In the genomic region with DNA sequence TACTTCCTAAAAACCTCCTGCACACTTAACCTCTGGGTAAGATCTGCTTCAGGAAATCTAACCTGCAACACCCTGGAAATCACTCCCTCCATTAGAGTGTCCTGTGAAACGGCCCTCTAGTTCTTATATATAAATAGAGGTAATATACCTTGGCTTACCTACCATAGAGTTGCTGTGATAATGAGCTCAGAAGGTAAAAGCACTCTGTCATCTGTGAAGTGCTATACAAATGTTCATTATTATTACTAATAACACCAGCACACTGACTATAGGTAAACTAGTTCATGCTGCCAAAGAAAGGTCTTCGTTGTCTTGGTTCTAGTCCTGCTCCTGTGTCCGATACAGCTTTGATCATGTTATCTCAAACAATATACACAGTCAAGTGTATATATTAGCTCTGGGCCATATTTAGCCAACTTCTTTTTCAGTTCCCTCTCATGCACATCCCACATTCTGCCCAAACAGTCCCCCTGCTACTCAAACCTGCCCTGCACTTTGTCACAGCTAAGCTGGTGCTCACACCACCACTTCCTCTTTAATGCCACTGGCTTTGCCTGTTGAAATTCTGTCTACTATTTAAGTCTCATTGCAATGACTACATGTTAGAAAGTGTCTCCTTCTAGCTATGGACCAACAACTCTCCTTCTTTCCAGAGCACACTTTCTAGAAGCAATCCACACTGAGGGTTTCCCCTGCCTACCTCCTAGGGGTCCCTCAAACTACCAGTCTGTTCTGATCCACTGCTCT, we compare ENCODE assay signal across 8 cellular contexts. TPM values are rescaled to one million over a fixed set of nuclear protein-coding genes. Genes with fewer than 3 reads are reported as not detected.
DNase-seq lines count a peak whose midpoint lies in the region; ATAC-seq, FAIRE-seq and TF ChIP-seq lines count a peak whose summit lies in the region.

No MANE protein-coding gene starts in this region.

- peak overlapping the region; percentile 69 for H3K27ac Mint-ChIP-seq in activated B cell treated with CpG ODN at 0.5 μM for 24 hours

- peaks cover 5% of the 10 kb centered on the region for H3K27me3 Mint-ChIP-seq in activated B cell treated with CpG ODN at 0.5 μM for 24 hours

- BruUV-seq in HepG2 (replicated peaks; lab: Mats Ljungman, UMichigan), result no TSS peak

- H3K79me2 ChIP-seq in HepG2 (ENCODE audit: insufficient read depth, low read length), result peaks cover 2% of the 10 kb centered on the region

- TF ChIP-seq CTCF in activated B cell treated with CpG ODN at 0.5 μM for 24 hours (IDR thresholded peaks at IDR 0.05) (no peak), HepG2 (CRISPR knock-in tag; IDR thresholded peaks at IDR 0.05) (no peak), suprapubic skin (IDR thresholded peaks at IDR 0.05) (no peak)

- WGBS in HepG2 (ENCODE audit: low lambda C conversion rate), result 86% methylated on average over 3 of the region's 3 CpGs
- 85% methylated on average over 3 of the region's 3 CpGs for WGBS in suprapubic skin

- H3K27me3 ChIP-seq in HepG2 (ENCODE audit: control insufficient read depth in 1 of 2, insufficient read depth in 2 of 2, low read length in 2 of 2) (no peaks in the 10 kb centered on the region), suprapubic skin (peaks cover 5% of the 10 kb centered on the region)

- no peak overlapping the region for H3K4me3 ChIP-seq in HepG2 (replicated peaks in 1 of 3; ENCODE audit: insufficient read depth in 1 of 3, low read depth in 2 of 3, low read length in 3 of 3)
- H3K4me3 ChIP-seq in suprapubic skin, result no peak overlapping the region

- no peak for TF ChIP-seq RAD21 in HepG2 (CRISPR knock-in tag; IDR thresholded peaks at IDR 0.05)

- H3K4me2 ChIP-seq in HepG2 (ENCODE audit: low read depth, low read length), result no peak overlapping the region

- no peaks in the 10 kb centered on the region for H3K9me3 Mint-ChIP-seq in activated B cell treated with CpG ODN at 0.5 μM for 24 hours

- intact Hi-C loops in activated B cell treated with CpG ODN at 0.5 μM for 24 hours (cut with micrococcal nuclease), result loop anchor here (5.0 to 10.0 kb wide), 5 partner anchors 283 to 1666 kb away; partner anchors contain the start of genes BBS10, GLIPR1L2, NAP1L1 and OSBPL8
- intact Hi-C loops in HepG2 (cut with micrococcal nuclease; ENCODE audit: unreplicated experiment), result no loop called here

- H3K36me3 ChIP-seq in HepG2 (replicated peaks in 1 of 2; ENCODE audit: control insufficient read depth in 1 of 2, insufficient read depth in 2 of 2, low read length in 2 of 2), result peaks cover 0 to 9% of the 10 kb centered on the region in 2 experiments; a peak in 2 of 5 replicates
- no peaks in the 10 kb centered on the region for H3K36me3 ChIP-seq in suprapubic skin

- peak overlapping the region; percentile 25 for H3K4me3 Mint-ChIP-seq in activated B cell treated with CpG ODN at 0.5 μM for 24 hours

- CTCF ChIA-PET in activated B cell treated with CpG ODN at 0.5 μM for 24 hours (lab: Charles Lee) (interaction anchor here (0.8 to 3.2 kb wide), 2 partner anchors 10 to 49 kb away, joined by 4 to 18 read pairs; no protein-coding TSS in a partner anchor), HepG2 (lab: Yijun Ruan, JAX; ENCODE audit: low intra/inter-chr PET ratio, low total read pairs) (no interaction called here)

- no peak overlapping the region for H3K27ac ChIP-seq in HepG2 (ENCODE audit: extremely low read length, insufficient read depth, low read length)
- H3K27ac ChIP-seq in suprapubic skin, result no peak overlapping the region

- TF ChIP-seq POLR2A in GM12892 (IDR thresholded peaks at IDR 0.05; ENCODE audit: low read depth, low read length), result peak; percentile 57
- no peak for TF ChIP-seq POLR2A in HepG2 (IDR thresholded peaks at IDR 0.05; ENCODE audit: insufficient read depth in 1 of 2, low read depth in 2 of 2, low read length in 2 of 2)
- TF ChIP-seq POLR2A in suprapubic skin (IDR thresholded peaks at IDR 0.05), result no peak

- FAIRE-seq in GM12892 (lab: Jason Lieb, UNC) (peak; percentile 86), HepG2 (lab: Jason Lieb, UNC) (no peak)

- ATAC-seq in GM21423 (IDR thresholded peaks at IDR 0.05; ENCODE audit: unreplicated experiment) (peak; percentile 69), HG03354 (IDR thresholded peaks at IDR 0.05; ENCODE audit: poor library complexity, severe bottlenecking, unreplicated experiment) (peak; percentile 69), activated B cell treated with CpG ODN at 0.5 μM for 24 hours (ENCODE audit: low read depth) (peak; percentile 82), HepG2 (no peak)

- in situ Hi-C loops in HepG2 (cut with HindIII; ENCODE audit: extremely low pct_ligation_motif_present, low pct_unique_long_range_greater_than_20kb), result no loop called here

- POLR2A ChIA-PET in activated B cell treated with CpG ODN at 0.5 μM for 24 hours (lab: Charles Lee) (interaction anchor here (0.9 kb wide), 1 partner anchor 9 kb away, joined by 3 read pairs; no protein-coding TSS in a partner anchor), HepG2 (lab: Yijun Ruan, JAX) (no interaction called here)

- H4K20me1 ChIP-seq in HepG2 (ENCODE audit: insufficient read depth, low read length), result no peaks in the 10 kb centered on the region

- peaks cover 42% of the 10 kb centered on the region for H3K4me1 Mint-ChIP-seq in activated B cell treated with CpG ODN at 0.5 μM for 24 hours

- H3K9ac ChIP-seq in HepG2 (ENCODE audit: insufficient read depth, low read depth, low read length), result no peak overlapping the region

- H3K4me1 ChIP-seq in HepG2 (ENCODE audit: insufficient read depth, low read length) (peaks cover 17% of the 10 kb centered on the region), suprapubic skin (peaks cover 6% of the 10 kb centered on the region)

- no peaks in the 10 kb centered on the region for H3K36me3 Mint-ChIP-seq in activated B cell treated with CpG ODN at 0.5 μM for 24 hours (ENCODE audit: low read depth)

- no peak overlapping the region for H2AFZ ChIP-seq in HepG2 (ENCODE audit: low read length)

- H3K9me3 ChIP-seq in HepG2 (ENCODE audit: low read length), result no peaks in the 10 kb centered on the region
- no peaks in the 10 kb centered on the region for H3K9me3 ChIP-seq in suprapubic skin

- DNase-seq in GM12892 (ENCODE audit: insufficient read length) (no peak), activated B cell treated with CpG ODN at 0.5 μM for 24 hours (no peak), HepG2 (ENCODE audit: low spot score) (no peak), suprapubic skin (ENCODE audit: low spot score in 2 of 2) (no peak), NCI-H1694 (lab: John Stamatoyannopoulos, UW) (no peak), nucleus accumbens (lab: John Stamatoyannopoulos, UW) (no peak)

- TF ChIP-seq EP300 in HepG2 (IDR thresholded peaks at IDR 0.05; ENCODE audit: low read depth in 2 of 2, low read length in 2 of 2), result no peak
- no peak for TF ChIP-seq EP300 in HepG2 (CRISPR knock-in tag; IDR thresholded peaks at IDR 0.05; ENCODE audit: borderline replicate concordance)
- no peak for TF ChIP-seq EP300 in suprapubic skin (IDR thresholded peaks at IDR 0.05)

TF ChIP-seq in HepG2, 621 proteins besides CTCF, POLR2A, EP300 and RAD21:
- TF ChIP-seq ONECUT2 (CRISPR knock-in tag; IDR thresholded peaks at IDR 0.05), result no peak
- TF ChIP-seq KLF15 (CRISPR knock-in tag; IDR thresholded peaks at IDR 0.05; ENCODE audit: borderline replicate concordance), result no peak
- no peak for TF ChIP-seq ZNF570 (CRISPR knock-in tag; IDR thresholded peaks at IDR 0.05; ENCODE audit: borderline replicate concordance)
- no peak for TF ChIP-seq SIN3A (IDR thresholded peaks at IDR 0.05; ENCODE audit: borderline replicate concordance, low read depth, low read length)

RNA-seq across cellular contexts. Expression of gene E2F7, which starts 5.1 kb away (rescaled TPM):
- polyA plus RNA-seq in GM12892 (2012; ENCODE audit: missing spikeins), result 13.0 TPM
- 0.71 and 0.95 TPM in 2 replicates for total RNA-seq in activated B cell treated with CpG ODN at 0.5 μM for 24 hours
- total RNA-seq in HepG2 (2016; rRNA removed; fragmentation: Illumina TruSeq; extraction: Trizol), result 7.3 and 9.1 TPM in 2 replicates
- total RNA-seq in HepG2 (2016; cell fraction: cytosol; rRNA removed; fragmentation: Illumina TruSeq; extraction: Trizol; ENCODE audit: low read depth), result 0.88 and 1.0 TPM in 2 replicates
- 7.3 and 8.5 TPM in 2 replicates for total RNA-seq in HepG2 (2016; cell fraction: insoluble cytoplasmic fraction; rRNA removed; fragmentation: Illumina TruSeq; extraction: Trizol)
- total RNA-seq in HepG2 (2016; cell fraction: membrane; rRNA removed; fragmentation: Illumina TruSeq; extraction: Trizol), result 2.5 and 3.6 TPM in 2 replicates
- 9.1 and 13.5 TPM in 2 replicates for total RNA-seq in HepG2 (2016; cell fraction: nucleus; rRNA removed; fragmentation: Illumina TruSeq; extraction: Trizol)
- 1.1 and 1.7 TPM in 2 replicates for polyA plus RNA-seq in HepG2 (2011; rRNA removed)
- 0.82 and 0.83 TPM in 2 replicates for polyA plus RNA-seq in HepG2 (2011; cell fraction: cytosol; rRNA removed)
- 2.6 and 3.6 TPM in 2 replicates for polyA plus RNA-seq in HepG2 (2011; cell fraction: nucleus; rRNA removed)
- polyA plus RNA-seq in HepG2 (2012), result 0.63 and 1.6 TPM in 2 replicates
- polyA plus RNA-seq in HepG2 (2016; cell fraction: cytosol; fragmentation: Illumina TruSeq; extraction: Trizol; ENCODE audit: low read depth), result 0.17 and 0.53 TPM in 2 replicates
- 6.4 and 6.9 TPM in 2 replicates for polyA plus RNA-seq in HepG2 (2016; cell fraction: insoluble cytoplasmic fraction; fragmentation: Illumina TruSeq; extraction: Trizol; ENCODE audit: low read depth)
- 0.88 and 0.95 TPM in 2 replicates for polyA plus RNA-seq in HepG2 (2016; cell fraction: membrane; fragmentation: Illumina TruSeq; extraction: Trizol; ENCODE audit: low read depth)
- 7.4 and 7.5 TPM in 2 replicates for polyA plus RNA-seq in HepG2 (2016; cell fraction: nucleus; fragmentation: Illumina TruSeq; extraction: Trizol; ENCODE audit: insufficient read depth, low read depth)
- 2.2 and 11.3 TPM in 2 replicates for polyA minus RNA-seq in HepG2 (2011; rRNA and poly(A)+ RNA removed; ENCODE audit: low replicate concordance)
- polyA minus RNA-seq in HepG2 (2011; cell fraction: cytosol; rRNA and poly(A)+ RNA removed), result 1.3 and 2.4 TPM in 2 replicates
- polyA minus RNA-seq in HepG2 (2011; cell fraction: nucleus; rRNA and poly(A)+ RNA removed), result 8.6 and 10.4 TPM in 2 replicates
- total RNA-seq in suprapubic skin, result 1 to 10 TPM in 3 of 4 donors, under 1 TPM in 1; 0.83 to 5.2 (median 1.9) TPM
